Comparison of ENCODE assay signal across 8 cellular contexts in genomic region chr6:43771858-43772570, GRCh38. TPM values are rescaled to one million over a fixed set of nuclear protein-coding genes. Genes with fewer than 3 reads are reported as not detected.
A peak's percentile ranks its signal among the peaks of the same experiment; 100 is the strongest.
DNase-seq lines count a peak whose midpoint lies in the region; ATAC-seq, FAIRE-seq and TF ChIP-seq lines count a peak whose summit lies in the region.
"Had no signal": no experiment of that assay in that cellular context is flagged by ENCODE, and none has a peak within 500 bp of the region (broad histone marks: within the 10 kb centered on the region; RNA-seq: fewer than 3 reads in every experiment).

No MANE protein-coding gene starts in this region.

- H3K4me3 ChIP-seq in lower lobe of right lung: peak overlapping the region; percentile 91

- peak overlapping the region; percentile 90 for H3K27ac Mint-ChIP-seq in dendritic cell treated with granulocyte-macrophage colony-stimulating factor and Interleukin-4, amounts not matched to agents 40 ng/mL and 50 ng/mL, for 4 days

- H3K4me3 Mint-ChIP-seq in dendritic cell treated with granulocyte-macrophage colony-stimulating factor and Interleukin-4, amounts not matched to agents 40 ng/mL and 50 ng/mL, for 4 days: peak overlapping the region; percentile 84

- intact Hi-C loops in dendritic cell treated with granulocyte-macrophage colony-stimulating factor and Interleukin-4, amounts not matched to agents 40 ng/mL and 50 ng/mL, for 4 days (cut with micrococcal nuclease): loop anchor here (1.0 to 5.0 kb wide), 3 partner anchors 47 to 285 kb away; no protein-coding TSS in a partner anchor
- intact Hi-C loops in lower lobe of right lung (cut with DNase I): loop anchor here (10.0 kb wide), 1 partner anchor 303 kb away; no protein-coding TSS in a partner anchor

- H3K36me3 ChIP-seq in KOPT-K1 (ENCODE audit: insufficient read depth, low read length): peaks cover 20% of the 10 kb centered on the region
- H3K36me3 ChIP-seq in lower lobe of right lung: peaks cover 6% of the 10 kb centered on the region

- peaks cover 14% of the 10 kb centered on the region for H3K27me3 Mint-ChIP-seq in dendritic cell treated with granulocyte-macrophage colony-stimulating factor and Interleukin-4, amounts not matched to agents 40 ng/mL and 50 ng/mL, for 4 days

- no peak for TF ChIP-seq CTCF in lower lobe of right lung (IDR thresholded peaks at IDR 0.05)

- ATAC-seq in lower lobe of right lung (peak; percentile 56 to 58), GM21737 (IDR thresholded peaks at IDR 0.05; ENCODE audit: unreplicated experiment) (no peak)

- FAIRE-seq in GM12892 (lab: Jason Lieb, UNC): peak; percentile 48
- FAIRE-seq: islet of Langerhans had no signal

- DNase-seq in GM12892 (ENCODE audit: insufficient read length): peak; percentile 70
- DNase-seq in activated CD4-positive, alpha-beta T cell treated with anti-CD3 and anti-CD28 coated beads for 48 hours: peak; percentile 83
- peak; percentile 86 for DNase-seq in lower lobe of right lung
- peak; percentile 42 to 65 (median 44) for DNase-seq in stimulated activated CD4-positive, alpha-beta T cell treated with anti-CD3 and anti-CD28 coated beads, TNF-alpha, amount 100 ng/mL, for 24 hours (ENCODE audit: low read depth in 3 of 3)

- no peaks in the 10 kb centered on the region for H3K9me3 Mint-ChIP-seq in dendritic cell treated with granulocyte-macrophage colony-stimulating factor and Interleukin-4, amounts not matched to agents 40 ng/mL and 50 ng/mL, for 4 days

- H3K9me3 ChIP-seq in KOPT-K1 (ENCODE audit: insufficient read depth, low read length, poor library complexity, severe bottlenecking): no peaks in the 10 kb centered on the region
- no peaks in the 10 kb centered on the region for H3K9me3 ChIP-seq in lower lobe of right lung

- peaks cover 54% of the 10 kb centered on the region for H3K4me1 ChIP-seq in lower lobe of right lung

- H3K4me1 Mint-ChIP-seq in dendritic cell treated with granulocyte-macrophage colony-stimulating factor and Interleukin-4, amounts not matched to agents 40 ng/mL and 50 ng/mL, for 4 days (ENCODE audit: low read depth): peaks cover 65% of the 10 kb centered on the region

- H3K27me3 ChIP-seq in lower lobe of right lung (ENCODE audit: low read depth): no peaks in the 10 kb centered on the region

- no peak for TF ChIP-seq POLR2A in GM12892 (IDR thresholded peaks at IDR 0.05; ENCODE audit: low read depth, low read length)

- H3K36me3 Mint-ChIP-seq in dendritic cell treated with granulocyte-macrophage colony-stimulating factor and Interleukin-4, amounts not matched to agents 40 ng/mL and 50 ng/mL, for 4 days (ENCODE audit: low read depth): peaks cover 46% of the 10 kb centered on the region

- H3K27ac ChIP-seq in KOPT-K1 (ENCODE audit: low read depth, low read length, poor library complexity, severe bottlenecking): peak overlapping the region; percentile 65
- H3K27ac ChIP-seq in lower lobe of right lung: peak overlapping the region; percentile 92

RNA-seq across cellular contexts. Expression of gene VEGFA, which starts 2.0 kb away (rescaled TPM):
- 66.3 TPM for polyA plus RNA-seq in GM12892 (2012; ENCODE audit: missing spikeins)
- total RNA-seq in lower lobe of right lung: 196 TPM
